33 cellular contexts compared by ENCODE assay signal in genomic region chr4:105719214-105719613, GRCh38.
"Had no signal": no experiment of that assay in that cellular context is flagged by ENCODE, and none has a peak within 500 bp of the region (broad histone marks: within the 10 kb centered on the region; RNA-seq: fewer than 3 reads in every experiment).

No MANE protein-coding gene starts in this region.

- H3K36me3 Mint-ChIP-seq: activated naive CD4-positive, alpha-beta T cell treated with anti-CD3 and anti-CD28 coated beads, Interleukin-2, amount 50 U/mL, for 72 hours had no signal

- H3K4me3 Mint-ChIP-seq: activated CD4-positive, alpha-beta memory T cell treated with anti-CD3 and anti-CD28 coated beads, Interleukin-2, amount 10 ng/mL, durations not matched to agents 7 days and 5 days; activated CD4-positive, alpha-beta T cell treated with anti-CD3 and anti-CD28 coated beads for 36 hours; activated CD4-positive, alpha-beta T cell treated with anti-CD3 and anti-CD28 coated beads, Interleukin-2, amount 10 ng/mL, durations not matched to agents 24 days and 14 days; activated naive CD4-positive, alpha-beta T cell treated with anti-CD3 and anti-CD28 coated beads, Interleukin-2, amount 10 ng/mL, durations not matched to agents 7 days and 5 days; activated naive CD8-positive, alpha-beta T cell treated with anti-CD3 and anti-CD28 coated beads, Interleukin-2, amount 10 ng/mL, durations not matched to agents 7 days and 5 days; activated T-cell treated with anti-CD3 and anti-CD28 coated beads, Interleukin-2, amount 50 U/mL, for 24 hours; activated T-cell treated with anti-CD3 and anti-CD28 coated beads, Interleukin-2, amount 50 U/mL, for 72 hours; brain; effector memory CD8-positive, alpha-beta T cell; T-helper 17 cell; T-helper 2 cell treated with Interferon-gamma antibody and Interleukin-4, amounts not matched to agents 5 μg/mL and 100 μg/mL, for 36 hours had no signal

- H3K9me3 ChIP-seq: ascending aorta, breast epithelium, colonic mucosa, esophagus muscularis mucosa, gastrocnemius medialis, heart left ventricle had no signal

- H3K4me1 Mint-ChIP-seq: activated CD4-positive, alpha-beta T cell treated with anti-CD3 and anti-CD28 coated beads, Interleukin-2, amount 10 ng/mL, durations not matched to agents 24 days and 14 days; activated naive CD4-positive, alpha-beta T cell treated with anti-CD3 and anti-CD28 coated beads, Interleukin-2, amount 10 ng/mL, durations not matched to agents 7 days and 5 days; activated naive CD8-positive, alpha-beta T cell treated with anti-CD3 and anti-CD28 coated beads, Interleukin-2, amount 10 ng/mL, durations not matched to agents 7 days and 5 days had no signal

- H3K36me3 ChIP-seq: ascending aorta, colonic mucosa, gastrocnemius medialis had no signal

- H3K4me3 ChIP-seq: ascending aorta, breast epithelium, cardiac muscle cell, colonic mucosa, dorsolateral prefrontal cortex, esophagus muscularis mucosa, gastrocnemius medialis, heart left ventricle had no signal

- H3K27me3 Mint-ChIP-seq: activated CD4-positive, alpha-beta memory T cell treated with anti-CD3 and anti-CD28 coated beads, Interleukin-2, amount 10 ng/mL, durations not matched to agents 7 days and 5 days; activated CD4-positive, alpha-beta T cell treated with anti-CD3 and anti-CD28 coated beads for 36 hours; activated CD4-positive, alpha-beta T cell treated with anti-CD3 and anti-CD28 coated beads, Interleukin-2, amount 10 ng/mL, durations not matched to agents 24 days and 14 days; activated naive CD4-positive, alpha-beta T cell treated with anti-CD3 and anti-CD28 coated beads, Interleukin-2, amount 10 ng/mL, durations not matched to agents 7 days and 5 days; activated naive CD8-positive, alpha-beta T cell treated with anti-CD3 and anti-CD28 coated beads, Interleukin-2, amount 10 ng/mL, durations not matched to agents 7 days and 5 days; activated T-cell treated with anti-CD3 and anti-CD28 coated beads, Interleukin-2, amount 50 U/mL, for 24 hours; brain; effector memory CD8-positive, alpha-beta T cell; T-helper 17 cell had no signal

- H3K9me3 Mint-ChIP-seq: activated CD4-positive, alpha-beta memory T cell treated with anti-CD3 and anti-CD28 coated beads, Interleukin-2, amount 10 ng/mL, durations not matched to agents 7 days and 5 days; activated CD4-positive, alpha-beta T cell treated with anti-CD3 and anti-CD28 coated beads, Interleukin-2, amount 10 ng/mL, durations not matched to agents 24 days and 14 days; activated naive CD4-positive, alpha-beta T cell treated with anti-CD3 and anti-CD28 coated beads, Interleukin-2, amount 10 ng/mL, durations not matched to agents 7 days and 5 days; activated naive CD4-positive, alpha-beta T cell treated with anti-CD3 and anti-CD28 coated beads, Interleukin-2, amount 50 U/mL, for 72 hours; activated naive CD8-positive, alpha-beta T cell treated with anti-CD3 and anti-CD28 coated beads, Interleukin-2, amount 10 ng/mL, durations not matched to agents 7 days and 5 days; activated T-cell treated with anti-CD3 and anti-CD28 coated beads, Interleukin-2, amount 50 U/mL, for 24 hours; activated T-cell treated with anti-CD3 and anti-CD28 coated beads, Interleukin-2, amount 50 U/mL, for 72 hours; brain; effector memory CD8-positive, alpha-beta T cell; T-helper 2 cell treated with Interferon-gamma antibody and Interleukin-4, amounts not matched to agents 5 μg/mL and 100 μg/mL, for 36 hours had no signal

- H3K27me3 ChIP-seq: ascending aorta, breast epithelium, cardiac muscle cell, colonic mucosa, dorsolateral prefrontal cortex, esophagus muscularis mucosa, foreskin keratinocyte, gastrocnemius medialis, heart left ventricle had no signal

- H3K4me1 ChIP-seq: breast epithelium, colonic mucosa had no signal

- DNase-seq: activated CD4-positive, alpha-beta memory T cell treated with anti-CD3 and anti-CD28 coated beads, Interleukin-2, amount 10 ng/mL, durations not matched to agents 7 days and 5 days; activated CD4-positive, alpha-beta T cell treated with anti-CD3 and anti-CD28 coated beads for 36 hours; activated CD4-positive, alpha-beta T cell treated with anti-CD3 and anti-CD28 coated beads, Interleukin-2, amount 10 ng/mL, durations not matched to agents 24 days and 14 days; activated CD4-positive, CD25-positive, alpha-beta regulatory T cell; activated CD4-positive, CD25-positive, alpha-beta regulatory T cell treated with anti-CD3 and anti-CD28 coated beads, Interleukin-2, amount 50 U/mL, for 72 hours; activated CD8-positive, alpha-beta memory T cell treated with anti-CD3 and anti-CD28 coated beads, Interleukin-2, amount 50 U/mL, for 48 hours; activated gamma-delta T cell; activated naive CD4-positive, alpha-beta T cell; activated naive CD4-positive, alpha-beta T cell treated with anti-CD3 and anti-CD28 coated beads, Interleukin-2, amount 10 ng/mL, durations not matched to agents 7 days and 5 days; activated naive CD8-positive, alpha-beta T cell treated with anti-CD3 and anti-CD28 coated beads, Interleukin-2, amount 10 ng/mL, durations not matched to agents 7 days and 5 days; activated T-cell treated with anti-CD3 and anti-CD28 coated beads for 4 hours; activated T-cell treated with anti-CD3 and anti-CD28 coated beads, Interleukin-2, amount 50 U/mL, for 24 hours; activated T-cell treated with anti-CD3 and anti-CD28 coated beads, Interleukin-2, amount 50 U/mL, for 72 hours; central memory CD4-positive, alpha-beta T cell; cerebellar nuclear complex; colonic mucosa; dorsolateral prefrontal cortex; effector memory CD8-positive, alpha-beta T cell; erythroblast; foreskin keratinocyte; gastrocnemius medialis; glutamatergic neuron; heart left ventricle; T-helper 1 cell; T-helper 17 cell; T1000 had no signal

- H3K27ac ChIP-seq: ascending aorta, breast epithelium, cardiac muscle cell, colonic mucosa, dorsolateral prefrontal cortex, esophagus muscularis mucosa, foreskin keratinocyte, gastrocnemius medialis, heart left ventricle had no signal

- H3K27ac Mint-ChIP-seq: activated CD4-positive, alpha-beta memory T cell treated with anti-CD3 and anti-CD28 coated beads, Interleukin-2, amount 10 ng/mL, durations not matched to agents 7 days and 5 days; activated CD4-positive, alpha-beta T cell treated with anti-CD3 and anti-CD28 coated beads for 36 hours; activated CD4-positive, alpha-beta T cell treated with anti-CD3 and anti-CD28 coated beads, Interleukin-2, amount 10 ng/mL, durations not matched to agents 24 days and 14 days; activated naive CD4-positive, alpha-beta T cell treated with anti-CD3 and anti-CD28 coated beads, Interleukin-2, amount 10 ng/mL, durations not matched to agents 7 days and 5 days; activated naive CD4-positive, alpha-beta T cell treated with anti-CD3 and anti-CD28 coated beads, Interleukin-2, amount 50 U/mL, for 72 hours; activated naive CD8-positive, alpha-beta T cell treated with anti-CD3 and anti-CD28 coated beads, Interleukin-2, amount 10 ng/mL, durations not matched to agents 7 days and 5 days; activated T-cell treated with anti-CD3 and anti-CD28 coated beads, Interleukin-2, amount 50 U/mL, for 24 hours; activated T-cell treated with anti-CD3 and anti-CD28 coated beads, Interleukin-2, amount 50 U/mL, for 72 hours; brain; effector memory CD8-positive, alpha-beta T cell; T-helper 17 cell; T-helper 2 cell treated with Interferon-gamma antibody and Interleukin-4, amounts not matched to agents 5 μg/mL and 100 μg/mL, for 36 hours had no signal
